In the genomic region with DNA sequence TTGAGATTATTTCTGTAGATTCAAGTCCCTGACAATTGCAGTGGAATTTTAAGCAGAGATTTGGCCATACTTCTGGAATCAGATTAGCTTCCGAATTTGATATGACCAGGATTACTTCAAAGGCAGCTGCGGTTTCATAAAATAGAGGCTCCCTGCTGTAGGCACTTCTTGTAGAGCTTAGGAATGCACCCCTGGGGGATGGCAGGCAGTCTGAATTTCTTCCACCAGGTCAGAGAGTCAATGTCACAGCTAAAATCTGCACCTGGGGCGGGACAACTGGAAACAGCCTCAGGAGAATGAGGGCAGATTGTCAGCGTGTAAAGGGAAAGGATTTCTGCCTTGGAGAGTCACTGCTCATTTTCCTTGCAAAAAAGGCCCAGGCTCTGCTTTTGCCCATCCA, we compare ENCODE assay signal across 17 cellular contexts.
"Had no signal": no experiment of that assay in that cellular context is flagged by ENCODE, and none has a peak within 500 bp of the region (broad histone marks: within the 10 kb centered on the region; RNA-seq: fewer than 3 reads in every experiment).

No MANE protein-coding gene starts in this region.

- H3K4me3 ChIP-seq: dorsolateral prefrontal cortex, heart right ventricle, mucosa of descending colon, ovary had no signal

- DNase-seq: cortex of kidney; dorsolateral prefrontal cortex; effector CD8-positive, alpha-beta T cell; foreskin melanocyte; heart right ventricle; hypothalamus; kidney glomerular epithelial cell; mucosa of descending colon; naive thymus-derived CD8-positive, alpha-beta T cell; nucleus accumbens; ovary; right cardiac atrium; stimulated activated CD4-positive, alpha-beta T cell treated with anti-CD3 and anti-CD28 coated beads, Interleukin-2, amount 100 ng/mL, for 24 hours; stimulated activated CD4-positive, alpha-beta T cell treated with anti-CD3 and anti-CD28 coated beads, Interleukin-4, amount 100 ng/mL, for 4 hours; stimulated activated naive CD4-positive, alpha-beta T cell treated with Interleukin-2 at 50 U/mL for 16 hours had no signal

- H3K4me1 Mint-ChIP-seq: neural crest cell had no signal

- H3K27ac ChIP-seq: dorsolateral prefrontal cortex, heart right ventricle, ovary had no signal

- H3K27ac Mint-ChIP-seq: naive thymus-derived CD8-positive, alpha-beta T cell; type B pancreatic cell had no signal

- H3K9me3 ChIP-seq: heart right ventricle, mucosa of descending colon, ovary had no signal

- H3K36me3 ChIP-seq: heart right ventricle, ovary had no signal

- H3K9me3 Mint-ChIP-seq: naive thymus-derived CD8-positive, alpha-beta T cell; neural crest cell; type B pancreatic cell had no signal

- H3K27me3 ChIP-seq: ovary had no signal

- H3K36me3 Mint-ChIP-seq: naive thymus-derived CD8-positive, alpha-beta T cell; type B pancreatic cell had no signal

- H3K4me1 ChIP-seq: heart right ventricle had no signal

- H3K4me3 Mint-ChIP-seq: naive thymus-derived CD8-positive, alpha-beta T cell; neural crest cell; type B pancreatic cell had no signal

- ATAC-seq: heart right ventricle; mucosa of descending colon; naive thymus-derived CD8-positive, alpha-beta T cell; right cardiac atrium had no signal
